8 cellular contexts compared by ENCODE assay signal in genomic region chr12:4272976-4273650, GRCh38. TPM values are rescaled to one million over a fixed set of nuclear protein-coding genes. Genes with fewer than 3 reads are reported as not detected.
DNase-seq lines count a peak whose midpoint lies in the region; ATAC-seq and TF ChIP-seq lines count a peak whose summit lies in the region.

No MANE protein-coding gene starts in this region.

- no peaks in the 10 kb centered on the region for H3K9me3 ChIP-seq in iPS-18a (ENCODE audit: control insufficient read depth, low read depth, low read length)

- H3K27ac Mint-ChIP-seq in activated T-helper 17 cell treated with anti-CD3 and anti-CD28 coated beads, Interleukin-2, amount 50 U/mL, for 72 hours, result peak overlapping the region; percentile 98
- H3K27ac Mint-ChIP-seq in stimulated activated effector memory CD8-positive, alpha-beta T cell treated with anti-CD3 and anti-CD28 coated beads, Interleukin-12 subunit alpha, Interleukin-12 subunit beta, amount 100 ng/mL, for 72 hours, result peak overlapping the region; percentile 98

- ATAC-seq in activated T-helper 17 cell treated with anti-CD3 and anti-CD28 coated beads, Interleukin-2, amount 50 U/mL, for 72 hours (replicated peaks), result no peak
- ATAC-seq in stimulated activated effector memory CD8-positive, alpha-beta T cell treated with anti-CD3 and anti-CD28 coated beads, Interleukin-12 subunit alpha, Interleukin-12 subunit beta, amount 100 ng/mL, for 72 hours, result peak; percentile 0
- ATAC-seq in GM21576 (IDR thresholded peaks at IDR 0.05; ENCODE audit: unreplicated experiment), result no peak
- ATAC-seq in GM18505 (IDR thresholded peaks at IDR 0.05; ENCODE audit: unreplicated experiment), result no peak
- no peak for ATAC-seq in HG03354 (IDR thresholded peaks at IDR 0.05; ENCODE audit: poor library complexity, severe bottlenecking, unreplicated experiment)
- ATAC-seq in HG03520 (IDR thresholded peaks at IDR 0.05; ENCODE audit: unreplicated experiment), result no peak

- no peak for TF ChIP-seq CTCF in HL-60 (IDR thresholded peaks at IDR 0.05; ENCODE audit: insufficient read depth, low read length)

- peak overlapping the region; percentile 81 for H3K27ac ChIP-seq in HL-60 (replicated peaks)
- H3K27ac ChIP-seq in iPS-18a (ENCODE audit: low read length), result no peak overlapping the region

- H3K4me3 ChIP-seq in HL-60 (replicated peaks; ENCODE audit: insufficient read depth, low read length) (peak overlapping the region; percentile 77), iPS-18a (ENCODE audit: low read length) (peak overlapping the region; percentile 88)

- no peak for TF ChIP-seq POLR2A in GM18505 (IDR thresholded peaks at IDR 0.05; ENCODE audit: borderline replicate concordance, extremely low read depth, insufficient read depth, insufficient read length)

- no peaks in the 10 kb centered on the region for H3K27me3 Mint-ChIP-seq in activated T-helper 17 cell treated with anti-CD3 and anti-CD28 coated beads, Interleukin-2, amount 50 U/mL, for 72 hours

- H3K9me3 Mint-ChIP-seq in activated T-helper 17 cell treated with anti-CD3 and anti-CD28 coated beads, Interleukin-2, amount 50 U/mL, for 72 hours, result no peaks in the 10 kb centered on the region
- H3K9me3 Mint-ChIP-seq in stimulated activated effector memory CD8-positive, alpha-beta T cell treated with anti-CD3 and anti-CD28 coated beads, Interleukin-12 subunit alpha, Interleukin-12 subunit beta, amount 100 ng/mL, for 72 hours, result no peaks in the 10 kb centered on the region

- H3K4me1 Mint-ChIP-seq in activated T-helper 17 cell treated with anti-CD3 and anti-CD28 coated beads, Interleukin-2, amount 50 U/mL, for 72 hours, result peaks cover 21% of the 10 kb centered on the region
- peaks cover 46% of the 10 kb centered on the region for H3K4me1 Mint-ChIP-seq in stimulated activated effector memory CD8-positive, alpha-beta T cell treated with anti-CD3 and anti-CD28 coated beads, Interleukin-12 subunit alpha, Interleukin-12 subunit beta, amount 100 ng/mL, for 72 hours

- H3K36me3 ChIP-seq in iPS-18a (ENCODE audit: control insufficient read depth, low read depth, low read length), result peaks cover 19% of the 10 kb centered on the region

- peaks cover 32% of the 10 kb centered on the region for H3K4me1 ChIP-seq in iPS-18a (ENCODE audit: control insufficient read depth, low read depth, low read length)

- H3K4me3 Mint-ChIP-seq in activated T-helper 17 cell treated with anti-CD3 and anti-CD28 coated beads, Interleukin-2, amount 50 U/mL, for 72 hours, result peak overlapping the region; percentile 95
- H3K4me3 Mint-ChIP-seq in stimulated activated effector memory CD8-positive, alpha-beta T cell treated with anti-CD3 and anti-CD28 coated beads, Interleukin-12 subunit alpha, Interleukin-12 subunit beta, amount 100 ng/mL, for 72 hours, result peak overlapping the region; percentile 96

- H3K9ac ChIP-seq in iPS-18a (ENCODE audit: low read length), result peak overlapping the region; percentile 94

- DNase-seq in HL-60 (ENCODE audit: low read depth in 1 of 2, low spot score in 1 of 2), result peak in 1 of 2 experiments; percentile 45
- no peak for DNase-seq in stimulated activated effector memory CD8-positive, alpha-beta T cell treated with anti-CD3 and anti-CD28 coated beads, Interleukin-12 subunit alpha, Interleukin-12 subunit beta, amount 100 ng/mL, for 72 hours (ENCODE audit: low spot score in 2 of 2)

- H3K27me3 ChIP-seq in HL-60 (ENCODE audit: insufficient read depth, poor library complexity, severe bottlenecking) (peaks cover 11% of the 10 kb centered on the region), iPS-18a (ENCODE audit: control insufficient read depth, insufficient read depth, low read length) (peaks cover 39% of the 10 kb centered on the region)

- peaks cover 69% of the 10 kb centered on the region for H3K36me3 Mint-ChIP-seq in activated T-helper 17 cell treated with anti-CD3 and anti-CD28 coated beads, Interleukin-2, amount 50 U/mL, for 72 hours (ENCODE audit: low read depth)
- H3K36me3 Mint-ChIP-seq in stimulated activated effector memory CD8-positive, alpha-beta T cell treated with anti-CD3 and anti-CD28 coated beads, Interleukin-12 subunit alpha, Interleukin-12 subunit beta, amount 100 ng/mL, for 72 hours, result peaks cover 96% of the 10 kb centered on the region

RNA-seq across cellular contexts. Expression of gene CCND2, which starts 0.4 kb away (rescaled TPM):
- 100 to 1,000 TPM; 378 to 404 TPM for total RNA-seq in activated T-helper 17 cell treated with anti-CD3 and anti-CD28 coated beads, Interleukin-2, amount 50 U/mL, for 72 hours

RNA-seq across cellular contexts. Expression of gene TIGAR, which starts 47.9 kb away (rescaled TPM):
- total RNA-seq in activated T-helper 17 cell treated with anti-CD3 and anti-CD28 coated beads, Interleukin-2, amount 50 U/mL, for 72 hours, result 10 to 100 TPM in 1 of 2 donors, 1 to 10 TPM in 1; 6.8 to 12.7 TPM
